Comparison of ENCODE assay signal across 8 cellular contexts in the genomic region with DNA sequence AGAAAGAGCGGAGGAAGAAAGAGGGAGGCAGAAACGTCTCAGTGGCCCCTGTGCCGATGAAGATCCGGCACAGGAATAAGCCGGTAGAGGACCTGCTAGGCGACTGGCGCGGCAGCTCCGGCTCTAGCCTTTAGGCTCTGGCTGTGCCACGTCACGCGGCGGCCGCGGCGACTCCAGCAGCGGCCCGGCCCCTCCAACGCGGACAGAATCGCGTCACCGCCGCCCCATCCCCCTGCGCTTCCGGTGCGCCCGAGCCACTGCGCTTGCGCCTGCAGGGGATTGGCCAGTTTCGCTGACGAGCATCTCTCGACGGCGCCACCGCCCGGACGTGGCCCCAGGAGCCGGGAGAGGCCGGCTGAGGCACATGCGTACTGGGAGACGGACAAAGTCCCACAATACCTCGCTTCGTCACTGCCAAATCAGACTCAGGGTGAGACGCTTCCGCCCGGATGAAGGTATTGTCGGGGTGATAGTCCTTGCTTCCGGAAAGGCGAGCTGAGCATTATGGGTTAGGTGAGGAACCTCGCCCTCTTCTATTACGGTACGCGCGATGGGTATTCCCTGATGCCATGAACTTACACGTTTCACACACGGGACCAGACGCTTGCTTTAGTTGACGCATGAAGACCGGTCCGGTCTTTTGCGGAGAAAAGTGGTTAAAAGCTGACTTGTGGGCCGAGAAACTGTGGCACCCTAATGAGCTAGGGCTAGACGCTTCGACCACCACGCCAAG. TPM values are rescaled to one million over a fixed set of nuclear protein-coding genes. Genes with fewer than 3 reads are reported as not detected.
DNase-seq lines count a peak whose midpoint lies in the region; ATAC-seq and TF ChIP-seq lines count a peak whose summit lies in the region.

A gene (minus strand): TSS at position 105 of the 733 bp plus-strand sequence. CDS start 204 bp downstream, outside the sequence.

- no peaks in the 10 kb centered on the region for H3K36me3 ChIP-seq in thymus (ENCODE audit: control insufficient read depth, insufficient read depth)

- H3K4me1 ChIP-seq in thymus (ENCODE audit: control insufficient read depth, insufficient read depth, low read length) = peaks cover 9% of the 10 kb centered on the region

- WGBS in thymus = under 1% methylated on average over 66 of the region's 66 CpGs

- intact Hi-C loops in head of caudate nucleus (cut with DNase I) = loop anchor here (1.0 to 5.0 kb wide), 2 partner anchors 41 to 160 kb away; a partner anchor contains a TSS

- peaks cover 42% of the 10 kb centered on the region for H3K4me1 Mint-ChIP-seq in osteocyte (ENCODE audit: unreplicated experiment)

- H3K27ac ChIP-seq in thymus (ENCODE audit: low read depth) = peak within 1 kb of the TSS; percentile 99

- peak; percentile 19; the same call in 1 of the 3 replicates for TF ChIP-seq CTCF in GM12872 (IDR thresholded peaks at IDR 0.05; ENCODE audit: insufficient read depth, low read depth, low read length)
- no peak for TF ChIP-seq CTCF in osteocyte (IDR thresholded peaks at IDR 0.05)

- H3K4me3 ChIP-seq in thymus (ENCODE audit: low read length) = peak within 1 kb of the TSS; percentile 85

- H3K36me3 Mint-ChIP-seq in osteocyte (ENCODE audit: unreplicated experiment) = peaks cover 14% of the 10 kb centered on the region

- H3K27me3 ChIP-seq in thymus (ENCODE audit: control insufficient read depth, insufficient read depth) = no peaks in the 10 kb centered on the region

- H3K4me3 Mint-ChIP-seq in osteocyte (ENCODE audit: unreplicated experiment) = peak within 1 kb of the TSS; percentile 87

- H3K27ac Mint-ChIP-seq in osteocyte (ENCODE audit: unreplicated experiment) = peak within 1 kb of the TSS; percentile 99

- no peaks in the 10 kb centered on the region for H3K27me3 Mint-ChIP-seq in osteocyte (ENCODE audit: unreplicated experiment)

- ATAC-seq in HG02759 (IDR thresholded peaks at IDR 0.05; ENCODE audit: unreplicated experiment) = peak; percentile 95

- DNase-seq in NCI-H1417 (lab: John Stamatoyannopoulos, UW) = peak; percentile 95 to 99 (median 95)
- DNase-seq in SW 1271 (lab: John Stamatoyannopoulos, UW) = peak; percentile 94 to 95
- DNase-seq in activated naive CD8-positive, alpha-beta T cell treated with anti-CD3 and anti-CD28 coated beads, Interleukin-2, amount 50 U/mL, for 16 hours (ENCODE audit: low read depth, low spot score) = peak; percentile 98
- peak; percentile 96 to 99 (median 98) for DNase-seq in head of caudate nucleus
- peak; percentile 100 for DNase-seq in osteocyte (ENCODE audit: extremely low spot score, unreplicated experiment)

- no peaks in the 10 kb centered on the region for H3K9me3 Mint-ChIP-seq in osteocyte (ENCODE audit: unreplicated experiment)

- no peaks in the 10 kb centered on the region for H3K9me3 ChIP-seq in thymus (ENCODE audit: control insufficient read depth)

RNA-seq across cellular contexts. Expression of the gene that starts here (rescaled TPM):
- 250 and 252 TPM in 2 replicates for total RNA-seq in osteocyte
- polyA plus RNA-seq in thymus = 152 TPM

Comparison
In these comparisons a context has a peak if more than half of its experiments do, and no peak if none do; other contexts are left out.
1. Peak in every context shown above with its lines: DNase-seq, ATAC-seq, H3K4me3 ChIP-seq and H3K27ac ChIP-seq.